ENCODE assay signal across 16 cellular contexts in genomic region chr2:218645126-218645525, GRCh38. TPM values are rescaled to one million over a fixed set of nuclear protein-coding genes. Genes with fewer than 3 reads are reported as not detected.
A peak's percentile ranks its signal among the peaks of the same experiment; 100 is the strongest.
DNase-seq lines count a peak whose midpoint lies in the region; ATAC-seq, FAIRE-seq and TF ChIP-seq lines count a peak whose summit lies in the region.
"Had no signal": no experiment of that assay in that cellular context is flagged by ENCODE, and none has a peak within 500 bp of the region (broad histone marks: within the 10 kb centered on the region; RNA-seq: fewer than 3 reads in every experiment).

No MANE protein-coding gene starts in this region.

- H3K36me3 Mint-ChIP-seq in HFFc6 (ENCODE audit: low read depth), result peaks cover 22% of the 10 kb centered on the region
- peaks cover 47% of the 10 kb centered on the region for H3K36me3 Mint-ChIP-seq in activated CD4-positive, alpha-beta memory T cell treated with anti-CD3 and anti-CD28 coated beads for 36 hours

- TF ChIP-seq RAD21 in HepG2 (CRISPR knock-in tag; IDR thresholded peaks at IDR 0.05), result no peak

- H3K4me1 ChIP-seq in body of pancreas, result peaks cover 16% of the 10 kb centered on the region
- peaks cover 11% of the 10 kb centered on the region; the same call in 1 of the 2 replicates for H3K4me1 ChIP-seq in HepG2 (ENCODE audit: insufficient read depth, low read length)
- no peaks in the 10 kb centered on the region for H3K4me1 ChIP-seq in transverse colon
- H3K4me1 ChIP-seq in Peyer's patch, result no peaks in the 10 kb centered on the region
- H3K4me1 ChIP-seq: upper lobe of right lung had no signal

- no TSS peak for BruUV-seq in HepG2 (replicated peaks; lab: Mats Ljungman, UMichigan)

- H3K4me2 ChIP-seq in HepG2 (ENCODE audit: low read depth, low read length), result no peak overlapping the region

- peak overlapping the region; percentile 85 for H3K27ac Mint-ChIP-seq in HFFc6
- H3K27ac Mint-ChIP-seq in activated CD4-positive, alpha-beta memory T cell treated with anti-CD3 and anti-CD28 coated beads for 36 hours, result no peak overlapping the region
- H3K27ac Mint-ChIP-seq: memory B cell had no signal

- H3K9me3 ChIP-seq in body of pancreas, result no peaks in the 10 kb centered on the region
- H3K9me3 ChIP-seq in HepG2 (ENCODE audit: low read length), result no peaks in the 10 kb centered on the region
- H3K9me3 ChIP-seq in transverse colon, result no peaks in the 10 kb centered on the region
- H3K9me3 ChIP-seq in Peyer's patch, result no peaks in the 10 kb centered on the region
- H3K9me3 ChIP-seq: gastroesophageal sphincter, psoas muscle, upper lobe of right lung had no signal

- H3K27me3 Mint-ChIP-seq in HFFc6 (ENCODE audit: insufficient read depth), result no peaks in the 10 kb centered on the region; the same call in 1 of the 2 replicates
- no peaks in the 10 kb centered on the region for H3K27me3 Mint-ChIP-seq in activated CD4-positive, alpha-beta memory T cell treated with anti-CD3 and anti-CD28 coated beads for 36 hours
- H3K27me3 Mint-ChIP-seq: CD4-positive, CD25-positive, alpha-beta regulatory T cell; memory B cell had no signal

- no peaks in the 10 kb centered on the region for H3K27me3 ChIP-seq in body of pancreas
- no peaks in the 10 kb centered on the region for H3K27me3 ChIP-seq in HepG2 (ENCODE audit: control insufficient read depth in 1 of 2, insufficient read depth in 2 of 2, low read length in 2 of 2)
- H3K27me3 ChIP-seq in transverse colon, result no peaks in the 10 kb centered on the region
- no peaks in the 10 kb centered on the region for H3K27me3 ChIP-seq in Peyer's patch
- H3K27me3 ChIP-seq: cardiac muscle cell, gastroesophageal sphincter, upper lobe of right lung had no signal

- POLR2A ChIA-PET in HepG2 (lab: Yijun Ruan, JAX), result no interaction called here
- POLR2A ChIA-PET in activated CD4-positive, alpha-beta memory T cell treated with anti-CD3 and anti-CD28 coated beads for 36 hours (lab: Charles Lee), result no interaction called here

- CTCF ChIA-PET in HepG2 (lab: Yijun Ruan, JAX; ENCODE audit: low intra/inter-chr PET ratio, low total read pairs), result no interaction called here
- CTCF ChIA-PET in activated CD4-positive, alpha-beta memory T cell treated with anti-CD3 and anti-CD28 coated beads for 36 hours (lab: Charles Lee), result no interaction called here

- ATAC-seq in body of pancreas, result peak; percentile 68
- no peak for ATAC-seq in HepG2
- ATAC-seq: gastroesophageal sphincter, psoas muscle, upper lobe of right lung had no signal

- H3K36me3 ChIP-seq in body of pancreas (replicated peaks in 1 of 2; ENCODE audit: insufficient read depth in 1 of 2, low read depth in 2 of 2) (peaks cover 0 to 42% of the 10 kb centered on the region in 2 donors), HepG2 (replicated peaks in 1 of 2; ENCODE audit: control insufficient read depth in 1 of 2, insufficient read depth in 2 of 2, low read length in 2 of 2) (peaks cover 42 to 79% of the 10 kb centered on the region in 2 experiments), transverse colon (peaks cover 0 to 55% (median 27%) of the 10 kb centered on the region in 4 donors), Peyer's patch (peaks cover 0 to 86% (median 0%) of the 10 kb centered on the region in 3 donors)

- intact Hi-C loops in body of pancreas (cut with DNase I) (loop anchor here (10.0 kb wide), 1 partner anchor 230 kb away; the partner anchor contains the start of gene VIL1), HepG2 (cut with micrococcal nuclease; ENCODE audit: unreplicated experiment) (no loop called here), transverse colon (cut with DNase I; ENCODE audit: low total_unique reads) (no loop called here)
- intact Hi-C loops in activated CD4-positive, alpha-beta memory T cell treated with anti-CD3 and anti-CD28 coated beads for 36 hours (cut with micrococcal nuclease), result loop anchor here (5.0 kb wide), 1 partner anchor 353 kb away; the partner anchor contains the start of gene TMBIM1

- DNase-seq in ELR (ENCODE audit: low read depth) (peak; percentile 93), HFFc6 (peak; percentile 66), body of pancreas (no peak), HepG2 (ENCODE audit: low spot score) (no peak), transverse colon (no peak), Peyer's patch (no peak), coronary artery (ENCODE audit: low spot score) (no peak)
- DNase-seq in activated CD4-positive, alpha-beta memory T cell treated with anti-CD3 and anti-CD28 coated beads for 36 hours, result no peak
- DNase-seq: CD4-positive, CD25-positive, alpha-beta regulatory T cell; NCI-H187; psoas muscle; upper lobe of right lung had no signal

- FAIRE-seq in HepG2 (lab: Jason Lieb, UNC), result peak; percentile 4
- FAIRE-seq: TTC549 had no signal

- no peak for TF ChIP-seq EP300 in HepG2 (IDR thresholded peaks at IDR 0.05; ENCODE audit: low read depth in 2 of 2, low read length in 2 of 2)
- no peak for TF ChIP-seq EP300 in HepG2 (CRISPR knock-in tag; IDR thresholded peaks at IDR 0.05; ENCODE audit: borderline replicate concordance)
- TF ChIP-seq EP300 in transverse colon (IDR thresholded peaks at IDR 0.05; ENCODE audit: low read depth), result no peak

- H2AFZ ChIP-seq in HepG2 (ENCODE audit: low read length), result no peak overlapping the region

- no peaks in the 10 kb centered on the region for H3K9me3 Mint-ChIP-seq in HFFc6
- no peaks in the 10 kb centered on the region for H3K9me3 Mint-ChIP-seq in activated CD4-positive, alpha-beta memory T cell treated with anti-CD3 and anti-CD28 coated beads for 36 hours
- H3K9me3 Mint-ChIP-seq: CD4-positive, CD25-positive, alpha-beta regulatory T cell; memory B cell had no signal

- WGBS in body of pancreas, 2 donors, result 75 to 86% methylated on average over 1 of the region's 1 CpG
- 90% methylated on average over 1 of the region's 1 CpG for WGBS in HepG2 (ENCODE audit: low lambda C conversion rate)
- 83 to 95% methylated on average over 1 of the region's 1 CpG for WGBS in transverse colon (ENCODE audit: low coverage in 1 of 2), 2 donors

- TF ChIP-seq POLR2A in body of pancreas (IDR thresholded peaks at IDR 0.05), result no peak
- TF ChIP-seq POLR2A in HepG2 (IDR thresholded peaks at IDR 0.05; ENCODE audit: insufficient read depth in 1 of 2, low read depth in 2 of 2, low read length in 2 of 2), result no peak
- no peak for TF ChIP-seq POLR2A in transverse colon (IDR thresholded peaks at IDR 0.05)
- no peak for TF ChIP-seq POLR2A in Peyer's patch (IDR thresholded peaks at IDR 0.05)

- H3K4me3 ChIP-seq in body of pancreas (no peak overlapping the region), HepG2 (replicated peaks in 1 of 3; ENCODE audit: insufficient read depth in 1 of 3, low read depth in 2 of 3, low read length in 3 of 3) (no peak overlapping the region), transverse colon (no peak overlapping the region), Peyer's patch (no peak overlapping the region), coronary artery (no peak overlapping the region)
- H3K4me3 ChIP-seq: cardiac muscle cell, gastroesophageal sphincter, psoas muscle, upper lobe of right lung had no signal

- no peaks in the 10 kb centered on the region for H4K20me1 ChIP-seq in HepG2 (ENCODE audit: insufficient read depth, low read length)

- in situ Hi-C loops in HepG2 (cut with HindIII; ENCODE audit: extremely low pct_ligation_motif_present, low pct_unique_long_range_greater_than_20kb), result loop anchor here (5.0 kb wide), 1 partner anchor 373 kb away; the partner anchor contains the start of genes AAMP and PNKD
- in situ Hi-C loops in transverse colon (cut with MboI; ENCODE audit: low pct_ligation_motif_present in 1 of 4, low pct_unique_long_range_greater_than_20kb in 1 of 4, low sequenced_read_pairs in 3 of 4), result no loop called here

- H3K79me2 ChIP-seq in HepG2 (ENCODE audit: insufficient read depth, low read length), result no peaks in the 10 kb centered on the region

- TF ChIP-seq CTCF in HFFc6 (IDR thresholded peaks at IDR 0.05) (no peak), body of pancreas (IDR thresholded peaks at IDR 0.05) (no peak), HepG2 (CRISPR knock-in tag; IDR thresholded peaks at IDR 0.05) (no peak), transverse colon (IDR thresholded peaks at IDR 0.05) (no peak), Peyer's patch (IDR thresholded peaks at IDR 0.05) (no peak), coronary artery (IDR thresholded peaks at IDR 0.05) (no peak)

- H3K27ac ChIP-seq in body of pancreas (peak overlapping the region in 3 of 4 donors; percentile 61 to 69 (median 63)), HepG2 (ENCODE audit: extremely low read length, insufficient read depth, low read length) (no peak overlapping the region), transverse colon (no peak overlapping the region), Peyer's patch (no peak overlapping the region), coronary artery (no peak overlapping the region)
- H3K27ac ChIP-seq: cardiac muscle cell, gastroesophageal sphincter, psoas muscle, upper lobe of right lung had no signal

- H3K9ac ChIP-seq in HepG2 (ENCODE audit: insufficient read depth, low read depth, low read length), result no peak overlapping the region; the same call in 1 of the 2 replicates

- H3K4me1 Mint-ChIP-seq in HFFc6 (ENCODE audit: low read depth), result peaks cover 11% of the 10 kb centered on the region
- H3K4me1 Mint-ChIP-seq in activated CD4-positive, alpha-beta memory T cell treated with anti-CD3 and anti-CD28 coated beads for 36 hours (ENCODE audit: low read depth), result peaks cover 9% of the 10 kb centered on the region

- H3K4me3 Mint-ChIP-seq in HFFc6, result no peak overlapping the region
- no peak overlapping the region for H3K4me3 Mint-ChIP-seq in activated CD4-positive, alpha-beta memory T cell treated with anti-CD3 and anti-CD28 coated beads for 36 hours
- H3K4me3 Mint-ChIP-seq: CD4-positive, CD25-positive, alpha-beta regulatory T cell; memory B cell had no signal

RNA-seq across cellular contexts. Expression of gene ZNF142, which starts 14.3 kb away (rescaled TPM):
- 10 to 100 TPM; 21.2 to 24.9 (median 23.5) TPM for total RNA-seq in HFFc6 (2021; fragmentation: NEBNext Ultra II Directional; extraction: Animal tissue kit (Norgen Biotek cat#: 25700))
- total RNA-seq in body of pancreas (10 to 100 TPM; 12.2 to 14.3 TPM), HepG2 (2016; rRNA removed; fragmentation: Illumina TruSeq; extraction: Trizol) (10.4 and 11.4 TPM in 2 replicates), transverse colon (10 to 100 TPM; 18.5 to 58.0 (median 24.5) TPM), Peyer's patch (10 to 100 TPM; 18.2 to 42.7 (median 26.6) TPM)
- 2.9 TPM in 2 replicates for total RNA-seq in HepG2 (2016; cell fraction: cytosol; rRNA removed; fragmentation: Illumina TruSeq; extraction: Trizol; ENCODE audit: low read depth)
- total RNA-seq in HepG2 (2016; cell fraction: insoluble cytoplasmic fraction; rRNA removed; fragmentation: Illumina TruSeq; extraction: Trizol), result 7.5 and 10.8 TPM in 2 replicates
- 5.1 and 6.6 TPM in 2 replicates for total RNA-seq in HepG2 (2016; cell fraction: membrane; rRNA removed; fragmentation: Illumina TruSeq; extraction: Trizol)
- total RNA-seq in HepG2 (2016; cell fraction: nucleus; rRNA removed; fragmentation: Illumina TruSeq; extraction: Trizol), result 17.4 and 28.1 TPM in 2 replicates
- 4.8 and 5.9 TPM in 2 replicates for polyA plus RNA-seq in HepG2 (2011; rRNA removed)
- polyA plus RNA-seq in HepG2 (2011; cell fraction: cytosol; rRNA removed), result 2.0 and 3.1 TPM in 2 replicates
- 33.3 and 35.2 TPM in 2 replicates for polyA plus RNA-seq in HepG2 (2011; cell fraction: nucleus; rRNA removed)
- polyA plus RNA-seq in HepG2 (2012), result 7.2 and 7.3 TPM in 2 replicates
- polyA plus RNA-seq in HepG2 (2016; cell fraction: cytosol; fragmentation: Illumina TruSeq; extraction: Trizol; ENCODE audit: low read depth), result 0.54 and 0.68 TPM in 2 replicates
- 5.1 and 9.3 TPM in 2 replicates for polyA plus RNA-seq in HepG2 (2016; cell fraction: insoluble cytoplasmic fraction; fragmentation: Illumina TruSeq; extraction: Trizol; ENCODE audit: low read depth)
- 1.3 and 2.5 TPM in 2 replicates for polyA plus RNA-seq in HepG2 (2016; cell fraction: membrane; fragmentation: Illumina TruSeq; extraction: Trizol; ENCODE audit: low read depth)
- 27.7 and 29.0 TPM in 2 replicates for polyA plus RNA-seq in HepG2 (2016; cell fraction: nucleus; fragmentation: Illumina TruSeq; extraction: Trizol; ENCODE audit: insufficient read depth, low read depth)
- 20.9 and 29.6 TPM in 2 replicates for polyA minus RNA-seq in HepG2 (2011; rRNA and poly(A)+ RNA removed; ENCODE audit: low replicate concordance)
- polyA minus RNA-seq in HepG2 (2011; cell fraction: cytosol; rRNA and poly(A)+ RNA removed), result 4.5 and 7.0 TPM in 2 replicates
- polyA minus RNA-seq in HepG2 (2011; cell fraction: nucleus; rRNA and poly(A)+ RNA removed), result 27.2 and 28.3 TPM in 2 replicates
- total RNA-seq in activated CD4-positive, alpha-beta memory T cell treated with anti-CD3 and anti-CD28 coated beads for 36 hours, result 10 to 100 TPM; 33.7 to 34.8 TPM

RNA-seq across cellular contexts. Expression of gene BCS1L, which starts 14.4 kb away (rescaled TPM):
- 10 to 100 TPM; 32.9 to 43.5 (median 35.8) TPM for total RNA-seq in HFFc6 (2021; fragmentation: NEBNext Ultra II Directional; extraction: Animal tissue kit (Norgen Biotek cat#: 25700))
- total RNA-seq in body of pancreas (10 to 100 TPM; 34.2 to 64.3 TPM), HepG2 (2016; rRNA removed; fragmentation: Illumina TruSeq; extraction: Trizol) (52.1 and 76.0 TPM in 2 replicates), transverse colon (10 to 100 TPM; 40.3 to 51.3 (median 42.8) TPM), Peyer's patch (100 to 1,000 TPM in 1 of 4 donors, 10 to 100 TPM in 3; 22.2 to 155 (median 39.9) TPM)
- total RNA-seq in HepG2 (2016; cell fraction: cytosol; rRNA removed; fragmentation: Illumina TruSeq; extraction: Trizol; ENCODE audit: low read depth), result 32.5 and 32.8 TPM in 2 replicates
- total RNA-seq in HepG2 (2016; cell fraction: insoluble cytoplasmic fraction; rRNA removed; fragmentation: Illumina TruSeq; extraction: Trizol), result 48.9 and 75.0 TPM in 2 replicates
- total RNA-seq in HepG2 (2016; cell fraction: membrane; rRNA removed; fragmentation: Illumina TruSeq; extraction: Trizol), result 43.8 and 49.1 TPM in 2 replicates
- total RNA-seq in HepG2 (2016; cell fraction: nucleus; rRNA removed; fragmentation: Illumina TruSeq; extraction: Trizol), result 55.2 and 71.7 TPM in 2 replicates
- polyA plus RNA-seq in HepG2 (2011; rRNA removed), result 48.1 and 48.9 TPM in 2 replicates
- polyA plus RNA-seq in HepG2 (2011; cell fraction: cytosol; rRNA removed), result 34.5 and 48.4 TPM in 2 replicates
- 177 and 202 TPM in 2 replicates for polyA plus RNA-seq in HepG2 (2011; cell fraction: nucleus; rRNA removed)
- polyA plus RNA-seq in HepG2 (2012), result 36.2 and 44.2 TPM in 2 replicates
- polyA plus RNA-seq in HepG2 (2016; cell fraction: cytosol; fragmentation: Illumina TruSeq; extraction: Trizol; ENCODE audit: low read depth), result 25.9 and 28.7 TPM in 2 replicates
- polyA plus RNA-seq in HepG2 (2016; cell fraction: insoluble cytoplasmic fraction; fragmentation: Illumina TruSeq; extraction: Trizol; ENCODE audit: low read depth), result 39.4 and 50.0 TPM in 2 replicates
- 34.2 and 36.1 TPM in 2 replicates for polyA plus RNA-seq in HepG2 (2016; cell fraction: membrane; fragmentation: Illumina TruSeq; extraction: Trizol; ENCODE audit: low read depth)
- 161 and 175 TPM in 2 replicates for polyA plus RNA-seq in HepG2 (2016; cell fraction: nucleus; fragmentation: Illumina TruSeq; extraction: Trizol; ENCODE audit: insufficient read depth, low read depth)
- 53.7 and 55.1 TPM in 2 replicates for polyA minus RNA-seq in HepG2 (2011; rRNA and poly(A)+ RNA removed; ENCODE audit: low replicate concordance)
- polyA minus RNA-seq in HepG2 (2011; cell fraction: cytosol; rRNA and poly(A)+ RNA removed), result 10.5 and 15.4 TPM in 2 replicates
- polyA minus RNA-seq in HepG2 (2011; cell fraction: nucleus; rRNA and poly(A)+ RNA removed), result 25.1 and 25.8 TPM in 2 replicates
- 10 to 100 TPM; 57.1 to 64.5 TPM for total RNA-seq in activated CD4-positive, alpha-beta memory T cell treated with anti-CD3 and anti-CD28 coated beads for 36 hours

RNA-seq across cellular contexts. Expression of gene RNF25, which starts 26.7 kb away (rescaled TPM):
- total RNA-seq in HFFc6 (2021; fragmentation: NEBNext Ultra II Directional; extraction: Animal tissue kit (Norgen Biotek cat#: 25700)), result 10 to 100 TPM; 32.7 to 47.9 (median 39.2) TPM
- 10 to 100 TPM in 1 of 2 donors, 1 to 10 TPM in 1; 3.0 to 14.8 TPM for total RNA-seq in body of pancreas
- 37.0 and 37.1 TPM in 2 replicates for total RNA-seq in HepG2 (2016; rRNA removed; fragmentation: Illumina TruSeq; extraction: Trizol)
- 6.7 and 8.0 TPM in 2 replicates for total RNA-seq in HepG2 (2016; cell fraction: cytosol; rRNA removed; fragmentation: Illumina TruSeq; extraction: Trizol; ENCODE audit: low read depth)
- total RNA-seq in HepG2 (2016; cell fraction: insoluble cytoplasmic fraction; rRNA removed; fragmentation: Illumina TruSeq; extraction: Trizol), result 32.3 and 35.9 TPM in 2 replicates
- 10.0 and 11.2 TPM in 2 replicates for total RNA-seq in HepG2 (2016; cell fraction: membrane; rRNA removed; fragmentation: Illumina TruSeq; extraction: Trizol)
- 22.4 and 23.6 TPM in 2 replicates for total RNA-seq in HepG2 (2016; cell fraction: nucleus; rRNA removed; fragmentation: Illumina TruSeq; extraction: Trizol)
- 87.6 and 91.8 TPM in 2 replicates for polyA plus RNA-seq in HepG2 (2011; rRNA removed)
- polyA plus RNA-seq in HepG2 (2011; cell fraction: cytosol; rRNA removed), result 49.3 and 55.5 TPM in 2 replicates
- polyA plus RNA-seq in HepG2 (2011; cell fraction: nucleus; rRNA removed), result 62.2 and 70.6 TPM in 2 replicates
- 23.9 and 27.2 TPM in 2 replicates for polyA plus RNA-seq in HepG2 (2012)
- polyA plus RNA-seq in HepG2 (2016; cell fraction: cytosol; fragmentation: Illumina TruSeq; extraction: Trizol; ENCODE audit: low read depth), result 5.0 and 6.7 TPM in 2 replicates
- 42.9 and 52.8 TPM in 2 replicates for polyA plus RNA-seq in HepG2 (2016; cell fraction: insoluble cytoplasmic fraction; fragmentation: Illumina TruSeq; extraction: Trizol; ENCODE audit: low read depth)
- polyA plus RNA-seq in HepG2 (2016; cell fraction: membrane; fragmentation: Illumina TruSeq; extraction: Trizol; ENCODE audit: low read depth), result 6.5 and 10.4 TPM in 2 replicates
- 36.4 and 40.3 TPM in 2 replicates for polyA plus RNA-seq in HepG2 (2016; cell fraction: nucleus; fragmentation: Illumina TruSeq; extraction: Trizol; ENCODE audit: insufficient read depth, low read depth)
- 64.2 and 95.2 TPM in 2 replicates for polyA minus RNA-seq in HepG2 (2011; rRNA and poly(A)+ RNA removed; ENCODE audit: low replicate concordance)
- polyA minus RNA-seq in HepG2 (2011; cell fraction: cytosol; rRNA and poly(A)+ RNA removed), result 23.7 and 30.0 TPM in 2 replicates
- 15.5 and 25.1 TPM in 2 replicates for polyA minus RNA-seq in HepG2 (2011; cell fraction: nucleus; rRNA and poly(A)+ RNA removed)
- total RNA-seq in activated CD4-positive, alpha-beta memory T cell treated with anti-CD3 and anti-CD28 coated beads for 36 hours, result 10 to 100 TPM; 15.2 to 15.6 TPM
- total RNA-seq in transverse colon, result 10 to 100 TPM in 3 of 4 donors, 1 to 10 TPM in 1; 1.6 to 52.7 (median 12.7) TPM
- total RNA-seq in Peyer's patch, result 10 to 100 TPM in 3 of 4 donors, 1 to 10 TPM in 1; 9.5 to 23.7 (median 18.6) TPM

RNA-seq across cellular contexts. Expression of gene STK36, which starts 26.8 kb away (rescaled TPM):
- 10 to 100 TPM; 20.0 to 31.0 (median 23.8) TPM for total RNA-seq in HFFc6 (2021; fragmentation: NEBNext Ultra II Directional; extraction: Animal tissue kit (Norgen Biotek cat#: 25700))
- 10 to 100 TPM; 35.0 to 57.4 TPM for total RNA-seq in body of pancreas
- 17.6 and 45.9 TPM in 2 replicates for total RNA-seq in HepG2 (2016; rRNA removed; fragmentation: Illumina TruSeq; extraction: Trizol)
- total RNA-seq in HepG2 (2016; cell fraction: cytosol; rRNA removed; fragmentation: Illumina TruSeq; extraction: Trizol; ENCODE audit: low read depth), result 8.2 and 9.2 TPM in 2 replicates
- 14.3 and 47.5 TPM in 2 replicates for total RNA-seq in HepG2 (2016; cell fraction: insoluble cytoplasmic fraction; rRNA removed; fragmentation: Illumina TruSeq; extraction: Trizol)
- total RNA-seq in HepG2 (2016; cell fraction: membrane; rRNA removed; fragmentation: Illumina TruSeq; extraction: Trizol), result 5.9 and 7.0 TPM in 2 replicates
- total RNA-seq in HepG2 (2016; cell fraction: nucleus; rRNA removed; fragmentation: Illumina TruSeq; extraction: Trizol), result 69.9 and 80.6 TPM in 2 replicates
- polyA plus RNA-seq in HepG2 (2011; rRNA removed), result 83.5 and 102 TPM in 2 replicates
- 8.8 and 10.1 TPM in 2 replicates for polyA plus RNA-seq in HepG2 (2011; cell fraction: cytosol; rRNA removed)
- polyA plus RNA-seq in HepG2 (2011; cell fraction: nucleus; rRNA removed), result 954 and 1,192 TPM in 2 replicates
- polyA plus RNA-seq in HepG2 (2012), result 30.9 and 34.5 TPM in 2 replicates
- polyA plus RNA-seq in HepG2 (2016; cell fraction: cytosol; fragmentation: Illumina TruSeq; extraction: Trizol; ENCODE audit: low read depth), result 1.4 and 1.7 TPM in 2 replicates
- 12.2 and 14.0 TPM in 2 replicates for polyA plus RNA-seq in HepG2 (2016; cell fraction: insoluble cytoplasmic fraction; fragmentation: Illumina TruSeq; extraction: Trizol; ENCODE audit: low read depth)
- 3.6 and 5.1 TPM in 2 replicates for polyA plus RNA-seq in HepG2 (2016; cell fraction: membrane; fragmentation: Illumina TruSeq; extraction: Trizol; ENCODE audit: low read depth)
- polyA plus RNA-seq in HepG2 (2016; cell fraction: nucleus; fragmentation: Illumina TruSeq; extraction: Trizol; ENCODE audit: insufficient read depth, low read depth), result 225 and 235 TPM in 2 replicates
- polyA minus RNA-seq in HepG2 (2011; rRNA and poly(A)+ RNA removed; ENCODE audit: low replicate concordance), result 31.0 and 31.7 TPM in 2 replicates
- polyA minus RNA-seq in HepG2 (2011; cell fraction: cytosol; rRNA and poly(A)+ RNA removed), result 2.2 and 3.7 TPM in 2 replicates
- 93.5 and 94.1 TPM in 2 replicates for polyA minus RNA-seq in HepG2 (2011; cell fraction: nucleus; rRNA and poly(A)+ RNA removed)
- total RNA-seq in activated CD4-positive, alpha-beta memory T cell treated with anti-CD3 and anti-CD28 coated beads for 36 hours, result 10 to 100 TPM; 15.9 to 19.0 TPM
- total RNA-seq in transverse colon, result 10 to 100 TPM; 34.5 to 73.6 (median 44.8) TPM
- total RNA-seq in Peyer's patch, result 10 to 100 TPM; 25.6 to 82.7 (median 63.6) TPM

RNA-seq across cellular contexts. Expression of gene PLCD4, which starts 37.4 kb away (rescaled TPM):
- total RNA-seq in HFFc6 (2021; fragmentation: NEBNext Ultra II Directional; extraction: Animal tissue kit (Norgen Biotek cat#: 25700)), result 1 to 10 TPM in 2 of 6 experiments, under 1 TPM in 4; 0.61 to 1.3 (median 0.83) TPM
- total RNA-seq in body of pancreas (under 1 TPM in 1 of 2 donors, not detected in 1; 0.52 TPM), HepG2 (2016; rRNA removed; fragmentation: Illumina TruSeq; extraction: Trizol) (not detected in 2 replicates), transverse colon (1 to 10 TPM in 3 of 4 donors, under 1 TPM in 1; 0.20 to 8.2 (median 4.7) TPM), Peyer's patch (1 to 10 TPM in 3 of 4 donors, not detected in 1; 1.5 to 9.9 (median 3.6) TPM)
- not detected in 2 replicates for total RNA-seq in HepG2 (2016; cell fraction: cytosol; rRNA removed; fragmentation: Illumina TruSeq; extraction: Trizol; ENCODE audit: low read depth)
- total RNA-seq in HepG2 (2016; cell fraction: insoluble cytoplasmic fraction; rRNA removed; fragmentation: Illumina TruSeq; extraction: Trizol), result not detected in 2 replicates
- total RNA-seq in HepG2 (2016; cell fraction: membrane; rRNA removed; fragmentation: Illumina TruSeq; extraction: Trizol), result not detected in 2 replicates
- not detected in 2 replicates for total RNA-seq in HepG2 (2016; cell fraction: nucleus; rRNA removed; fragmentation: Illumina TruSeq; extraction: Trizol)
- polyA plus RNA-seq in HepG2 (2011; rRNA removed), result 0.05 and 0.26 TPM in 2 replicates
- polyA plus RNA-seq in HepG2 (2011; cell fraction: cytosol; rRNA removed), result not detected in 2 replicates
- 0.08 and 0.09 TPM in 2 replicates for polyA plus RNA-seq in HepG2 (2011; cell fraction: nucleus; rRNA removed)
- polyA plus RNA-seq in HepG2 (2012), result 1.3 and 1.5 TPM in 2 replicates
- not detected in 2 replicates for polyA plus RNA-seq in HepG2 (2016; cell fraction: cytosol; fragmentation: Illumina TruSeq; extraction: Trizol; ENCODE audit: low read depth)
- polyA plus RNA-seq in HepG2 (2016; cell fraction: insoluble cytoplasmic fraction; fragmentation: Illumina TruSeq; extraction: Trizol; ENCODE audit: low read depth), result not detected in 2 replicates
- polyA plus RNA-seq in HepG2 (2016; cell fraction: membrane; fragmentation: Illumina TruSeq; extraction: Trizol; ENCODE audit: low read depth), result not detected in 2 replicates
- not detected in 2 replicates for polyA plus RNA-seq in HepG2 (2016; cell fraction: nucleus; fragmentation: Illumina TruSeq; extraction: Trizol; ENCODE audit: insufficient read depth, low read depth)
- 2.5 TPM in 1 of 2 replicates, not detected in the other for polyA minus RNA-seq in HepG2 (2011; rRNA and poly(A)+ RNA removed; ENCODE audit: low replicate concordance)
- polyA minus RNA-seq in HepG2 (2011; cell fraction: cytosol; rRNA and poly(A)+ RNA removed), result not detected in 2 replicates
- polyA minus RNA-seq in HepG2 (2011; cell fraction: nucleus; rRNA and poly(A)+ RNA removed), result not detected in 2 replicates
- under 1 TPM; 0.51 to 0.78 TPM for total RNA-seq in activated CD4-positive, alpha-beta memory T cell treated with anti-CD3 and anti-CD28 coated beads for 36 hours

Comparison
In these comparisons a context has a peak if more than half of its experiments do, and no peak if none do; other contexts are left out.
1. DNase-seq: peak in ELR (single experiment) and HFFc6 (single experiment); none in body of pancreas (0 of 4), HepG2 (single experiment), activated CD4-positive, alpha-beta memory T cell treated with anti-CD3 and anti-CD28 coated beads for 36 hours (single experiment), transverse colon (single experiment), Peyer's patch (0 of 3) and coronary artery (single experiment).
2. H3K27ac ChIP-seq: peak in body of pancreas (3 of 4); none in HepG2 (single experiment), transverse colon (0 of 4), Peyer's patch (0 of 4) and coronary artery (0 of 2).
3. intact Hi-C loops: an anchor here in body of pancreas (10.0 kb wide) and activated CD4-positive, alpha-beta memory T cell treated with anti-CD3 and anti-CD28 coated beads for 36 hours (5.0 kb wide); none called in HepG2 and transverse colon.